In genomic region chr22:33920927-33921575, GRCh38 we compare ENCODE assay signal across 8 cellular contexts. TPM values are rescaled to one million over a fixed set of nuclear protein-coding genes. Genes with fewer than 3 reads are reported as not detected.
DNase-seq lines count a peak whose midpoint lies in the region; ATAC-seq and TF ChIP-seq lines count a peak whose summit lies in the region.

No MANE protein-coding gene starts in this region.

- peaks cover 8 to 28% (median 17%) of the 10 kb centered on the region in 4 donors for H3K4me1 Mint-ChIP-seq in CD4-positive, alpha-beta memory T cell

- peak overlapping the region; percentile 100 for H3K4me2 ChIP-seq in OCI-LY7 (ENCODE audit: low read length)

- peak overlapping the region; percentile 36 for H3K9ac ChIP-seq in mucosa of stomach (ENCODE audit: low read length)

- ATAC-seq in esophagus mucosa, result peak; percentile 97

- H3K27me3 ChIP-seq in CD4-positive, alpha-beta memory T cell (ENCODE audit: insufficient read depth, low read length), result peaks cover 5% of the 10 kb centered on the region
- H3K27me3 ChIP-seq in mucosa of stomach (ENCODE audit: control insufficient read depth, insufficient read depth, low read length), result no peaks in the 10 kb centered on the region

- CTCF ChIA-PET in CD4-positive, alpha-beta memory T cell (lab: Charles Lee; ENCODE audit: partially characterized antibody), result no interaction called here
- CTCF ChIA-PET in OCI-LY7 (lab: Charles Lee; ENCODE audit: unreplicated experiment), result no interaction called here

- no peaks in the 10 kb centered on the region for H3K9me3 ChIP-seq in CD4-positive, alpha-beta memory T cell (ENCODE audit: control insufficient read depth in 1 of 2, low read length in 2 of 2)
- H3K9me3 ChIP-seq in OCI-LY7 (ENCODE audit: low read length), result no peaks in the 10 kb centered on the region
- H3K9me3 ChIP-seq in mucosa of stomach (ENCODE audit: control insufficient read depth, low read length), result no peaks in the 10 kb centered on the region

- peaks cover 19% of the 10 kb centered on the region; the same call in 1 of the 2 replicates for H4K20me1 ChIP-seq in OCI-LY7 (ENCODE audit: insufficient read depth, low read length)

- H3K9me2 ChIP-seq in OCI-LY7 (ENCODE audit: insufficient read depth, low read length), result no peaks in the 10 kb centered on the region

- peak overlapping the region; percentile 80 to 89 (median 85) for H3K4me3 Mint-ChIP-seq in CD4-positive, alpha-beta memory T cell

- no peak for TF ChIP-seq CTCF in GM20000 (IDR thresholded peaks at IDR 0.05; ENCODE audit: extremely low read depth, missing control alignments)
- TF ChIP-seq CTCF in OCI-LY7 (conservative IDR thresholded peaks at IDR 0.05; ENCODE audit: low read length), result no peak

- H3K36me3 ChIP-seq in CD4-positive, alpha-beta memory T cell (ENCODE audit: insufficient read depth, low read length), result no peaks in the 10 kb centered on the region
- H3K36me3 ChIP-seq in OCI-LY7 (ENCODE audit: insufficient read depth, low read length) (no peaks in the 10 kb centered on the region), mucosa of stomach (ENCODE audit: control insufficient read depth, insufficient read depth, low read length) (no peaks in the 10 kb centered on the region)

- POLR2A ChIA-PET in CD4-positive, alpha-beta memory T cell (lab: Charles Lee; ENCODE audit: partially characterized antibody), result no interaction called here
- POLR2A ChIA-PET in OCI-LY7 (lab: Charles Lee), result interaction anchor here (0.6 to 1.2 kb wide), 5 partner anchors 46 to 621 kb away, joined by 3 to 4 read pairs (median 3); no protein-coding TSS in a partner anchor

- H3K36me3 Mint-ChIP-seq in CD4-positive, alpha-beta memory T cell, result peaks cover 0 to 3% of the 10 kb centered on the region in 2 donors

- peaks cover 0 to 9% (median 1%) of the 10 kb centered on the region in 8 donors for H3K9me3 Mint-ChIP-seq in CD4-positive, alpha-beta memory T cell

- H3K79me2 ChIP-seq in OCI-LY7 (ENCODE audit: insufficient read depth, low read depth, low read length), result no peaks in the 10 kb centered on the region

- H3K4me3 ChIP-seq in CD4-positive, alpha-beta memory T cell (ENCODE audit: low read length in 2 of 2), result peak overlapping the region in 1 of 2 donors; percentile 50
- H3K4me3 ChIP-seq in OCI-LY7 (ENCODE audit: low read depth, low read length, poor library complexity, severe bottlenecking) (peak overlapping the region; percentile 74), mucosa of stomach (ENCODE audit: low read length) (peak overlapping the region; percentile 75)

- peak overlapping the region; percentile 84 for H2AFZ ChIP-seq in OCI-LY7 (ENCODE audit: low read length)

- peak; percentile 63 to 79 (median 73) for DNase-seq in CD4-positive, alpha-beta memory T cell
- peak; percentile 90 for DNase-seq in GM20000 (ENCODE audit: low spot score)
- peak; percentile 88 for DNase-seq in HT-29 (ENCODE audit: low spot score)
- DNase-seq in OCI-LY7 (ENCODE audit: low spot score), result peak; percentile 97
- DNase-seq in activated T-cell treated with anti-CD3 and anti-CD28 coated beads, Interleukin-2, amount 50 U/mL, for 48 hours, result peak; percentile 91 to 94
- peak; percentile 85 for DNase-seq in stimulated activated CD8-positive, alpha-beta memory T cell treated with anti-CD3 and anti-CD28 coated beads, Interleukin-4, amount 100 ng/mL, for 24 hours (ENCODE audit: low read depth)

- intact Hi-C loops in CD4-positive, alpha-beta memory T cell (cut with micrococcal nuclease), result no loop called here
- intact Hi-C loops in OCI-LY7 (cut with micrococcal nuclease; ENCODE audit: unreplicated experiment), result loop anchor here (1.0 to 5.0 kb wide), 3 partner anchors 24 to 622 kb away; no protein-coding TSS in a partner anchor

- no TSS peak for BruUV-seq in OCI-LY7 (replicated peaks; lab: Mats Ljungman, UMichigan)

- H3K4me1 ChIP-seq in CD4-positive, alpha-beta memory T cell (ENCODE audit: insufficient read depth, low read length), result peaks cover 14% of the 10 kb centered on the region
- peaks cover 41% of the 10 kb centered on the region for H3K4me1 ChIP-seq in OCI-LY7 (ENCODE audit: insufficient read depth, low read length, poor library complexity, severe bottlenecking)
- peaks cover 11% of the 10 kb centered on the region for H3K4me1 ChIP-seq in mucosa of stomach (ENCODE audit: control insufficient read depth, insufficient read depth, low read length)

- peaks cover 27 to 40% of the 10 kb centered on the region in 2 donors for H3K27me3 Mint-ChIP-seq in CD4-positive, alpha-beta memory T cell

- H3K27ac Mint-ChIP-seq in CD4-positive, alpha-beta memory T cell, result no peak overlapping the region

- H3K27ac ChIP-seq in CD4-positive, alpha-beta memory T cell (ENCODE audit: low read depth, low read length), result no peak overlapping the region
- no peak overlapping the region for H3K27ac ChIP-seq in OCI-LY7 (ENCODE audit: low read depth, low read length, poor library complexity, severe bottlenecking)

RNA-seq across cellular contexts. Expression of gene LARGE1, which starts 0.8 kb away (rescaled TPM):
- total RNA-seq in CD4-positive, alpha-beta memory T cell, result 1 to 10 TPM; 1.0 to 1.1 TPM
- under 1 TPM in 1 of 2 donors, not detected in 1; 0.06 TPM for polyA plus RNA-seq in CD4-positive, alpha-beta memory T cell
- 12.6 and 13.1 TPM in 2 replicates for total RNA-seq in HT-29 (2014; rRNA removed; shearing (Covaris generic))
- total RNA-seq in OCI-LY7 (2014; rRNA removed; shearing (Covaris generic)), result 31.9 and 39.2 TPM in 2 replicates
- 31.5 and 36.3 TPM in 2 replicates for total RNA-seq in OCI-LY7 (2022)
- 6.2 TPM for total RNA-seq in esophagus mucosa
